Comparison of ENCODE assay signal across 7 cellular contexts in the genomic region with DNA sequence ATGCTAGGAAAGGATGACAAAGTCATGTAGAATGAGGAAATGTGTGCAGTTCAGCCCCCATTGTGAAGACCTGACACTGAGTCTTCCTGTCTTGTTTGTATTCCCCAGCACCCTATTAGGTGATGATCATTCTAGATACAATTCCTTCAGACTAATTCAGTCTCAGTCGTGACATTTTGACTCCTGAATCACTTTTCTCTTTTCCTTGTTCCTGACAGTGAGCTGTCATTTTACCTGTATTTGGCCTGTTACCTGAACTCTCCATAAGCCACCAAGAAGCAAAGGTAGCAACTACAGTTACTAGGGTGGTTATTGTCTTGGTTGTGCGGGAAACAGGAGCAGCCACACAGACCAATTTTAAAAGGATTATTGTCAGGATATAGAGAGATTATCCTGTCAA.
"Had no signal": no experiment of that assay in that cellular context is flagged by ENCODE, and none has a peak within 500 bp of the region (broad histone marks: within the 10 kb centered on the region; RNA-seq: fewer than 3 reads in every experiment).

No MANE protein-coding gene starts in this region.

- DNase-seq: GDM1, GF-D8 had no signal

- FAIRE-seq: G401.6, GM12891, GM12892, GM18507, GM19239 had no signal
